9 cellular contexts compared by ENCODE assay signal in the genomic region with DNA sequence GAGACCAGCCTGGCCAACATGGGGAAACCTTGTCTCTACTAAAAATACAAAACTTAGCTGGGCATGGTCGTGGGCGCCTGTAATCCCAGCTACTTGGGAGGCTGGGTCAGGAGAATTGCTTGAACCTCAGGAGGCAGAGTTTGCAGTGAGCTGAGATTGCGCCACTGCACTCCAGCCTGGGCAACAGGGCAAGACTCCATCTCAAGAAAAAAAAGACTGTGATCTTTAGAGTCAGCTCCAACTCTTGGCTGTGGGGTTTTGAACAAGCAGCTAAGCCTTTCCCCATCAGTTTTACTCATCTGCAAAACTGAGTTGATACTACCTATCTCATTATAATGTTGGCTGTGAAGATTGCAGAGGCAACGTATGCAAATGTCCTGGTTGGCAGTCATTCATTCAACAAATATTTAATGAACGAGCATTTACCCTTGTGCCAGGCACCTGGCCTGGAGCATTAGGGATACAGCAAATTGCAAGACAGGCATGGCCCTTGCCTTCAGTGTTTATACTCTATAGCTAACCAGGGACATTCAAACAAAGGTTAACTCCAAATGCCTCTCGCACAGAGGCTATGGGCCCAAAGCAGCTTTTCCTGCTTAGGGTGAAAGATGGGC. TPM values are rescaled to one million over a fixed set of nuclear protein-coding genes. Genes with fewer than 3 reads are reported as not detected.
DNase-seq lines count a peak whose midpoint lies in the region; ATAC-seq and TF ChIP-seq lines count a peak whose summit lies in the region.
"Had no signal": no experiment of that assay in that cellular context is flagged by ENCODE, and none has a peak within 500 bp of the region (broad histone marks: within the 10 kb centered on the region; RNA-seq: fewer than 3 reads in every experiment).

No MANE protein-coding gene starts in this region.

- peaks cover 28 to 40% (median 32%) of the 10 kb centered on the region in 3 donors for H3K4me1 ChIP-seq in skeletal muscle tissue (ENCODE audit: control insufficient read depth in 3 of 3, insufficient read depth in 3 of 3, low read length in 3 of 3)

- H3K27ac ChIP-seq in skeletal muscle tissue (ENCODE audit: low read depth, low read length), result peak overlapping the region; percentile 97

- intact Hi-C loops in MCF 10A (cut with micrococcal nuclease), result loop anchor here (10.0 kb wide), 1 partner anchor 96 kb away; a partner anchor contains a TSS

- POLR2A ChIA-PET in MCF 10A (lab: Yijun Ruan, JAX), result interaction anchor here (1.1 to 4.2 kb wide), 7 partner anchors 8 to 230 kb away, joined by 4 to 60 read pairs (median 6); a partner anchor contains a TSS

- no peak for ATAC-seq in HG03571 (IDR thresholded peaks at IDR 0.05; ENCODE audit: unreplicated experiment)
- no peak for ATAC-seq in HG02970 (IDR thresholded peaks at IDR 0.05; ENCODE audit: low FRiP score, unreplicated experiment)
- no peak for ATAC-seq in HG03095 (IDR thresholded peaks at IDR 0.05; ENCODE audit: unreplicated experiment)

- H3K27me3 ChIP-seq in skeletal muscle tissue (ENCODE audit: control insufficient read depth in 3 of 3, insufficient read depth in 3 of 3, low read length in 3 of 3), result no peaks in the 10 kb centered on the region

- CTCF ChIA-PET in MCF 10A (lab: Yijun Ruan, JAX), result interaction anchor here (1.5 kb wide), 1 partner anchor 16 kb away, joined by 7 read pairs; no protein-coding TSS in a partner anchor

- H3K36me3 ChIP-seq in skeletal muscle tissue (ENCODE audit: control insufficient read depth in 3 of 3, insufficient read depth in 3 of 3, low read length in 3 of 3), result no peaks in the 10 kb centered on the region

- peak overlapping the region in 1 of 3 donors; percentile 12 for H3K4me3 ChIP-seq in skeletal muscle tissue (ENCODE audit: low read length in 3 of 3)

- peaks cover 56% of the 10 kb centered on the region for H3K4me1 Mint-ChIP-seq in T-helper 1 cell treated with Interleukin-12 subunit alpha and Interleukin-12 subunit beta and Interleukin-4 antibody, amounts not matched to agents 30 μg/mL and 1 μg/mL, for 36 hours (ENCODE audit: low read depth)
- peaks cover 22% of the 10 kb centered on the region for H3K4me1 Mint-ChIP-seq in MCF 10A (ENCODE audit: insufficient read depth, unreplicated experiment)

- DNase-seq in T-helper 1 cell, result no peak
- DNase-seq in NAMALWA (ENCODE audit: low spot score), result peak; percentile 51
- DNase-seq in MCF 10A (ENCODE audit: unreplicated experiment), result no peak
- DNase-seq: NCI-H226 had no signal

- peaks cover 2% of the 10 kb centered on the region for H3K9me3 Mint-ChIP-seq in T-helper 1 cell treated with Interleukin-12 subunit alpha and Interleukin-12 subunit beta and Interleukin-4 antibody, amounts not matched to agents 30 μg/mL and 1 μg/mL, for 36 hours
- H3K9me3 Mint-ChIP-seq in MCF 10A (ENCODE audit: unreplicated experiment), result no peaks in the 10 kb centered on the region

- no peaks in the 10 kb centered on the region for H3K9me3 ChIP-seq in skeletal muscle tissue (ENCODE audit: control insufficient read depth in 3 of 3, low read length in 3 of 3)

- H3K27ac Mint-ChIP-seq in T-helper 1 cell treated with Interleukin-12 subunit alpha and Interleukin-12 subunit beta and Interleukin-4 antibody, amounts not matched to agents 30 μg/mL and 1 μg/mL, for 36 hours, result peak overlapping the region; percentile 52
- H3K27ac Mint-ChIP-seq in MCF 10A (ENCODE audit: low read depth, unreplicated experiment), result peak overlapping the region; percentile 89

- peaks cover 8% of the 10 kb centered on the region for H3K36me3 Mint-ChIP-seq in T-helper 1 cell treated with Interleukin-12 subunit alpha and Interleukin-12 subunit beta and Interleukin-4 antibody, amounts not matched to agents 30 μg/mL and 1 μg/mL, for 36 hours (ENCODE audit: low read depth)
- H3K36me3 Mint-ChIP-seq in MCF 10A (ENCODE audit: insufficient read depth, unreplicated experiment), result peaks cover 13% of the 10 kb centered on the region

- TF ChIP-seq CTCF in MCF 10A (IDR thresholded peaks at IDR 0.05; ENCODE audit: unreplicated experiment), result no peak

- no peaks in the 10 kb centered on the region for H3K27me3 Mint-ChIP-seq in T-helper 1 cell treated with Interleukin-12 subunit alpha and Interleukin-12 subunit beta and Interleukin-4 antibody, amounts not matched to agents 30 μg/mL and 1 μg/mL, for 36 hours (ENCODE audit: low read depth)
- H3K27me3 Mint-ChIP-seq in MCF 10A (ENCODE audit: insufficient read depth, unreplicated experiment), result no peaks in the 10 kb centered on the region

- H3K9ac ChIP-seq in skeletal muscle tissue (ENCODE audit: low read depth in 1 of 3, low read length in 3 of 3), result peak overlapping the region in 2 of 3 donors; percentile 12 to 47

- H3K4me3 Mint-ChIP-seq in T-helper 1 cell treated with Interleukin-12 subunit alpha and Interleukin-12 subunit beta and Interleukin-4 antibody, amounts not matched to agents 30 μg/mL and 1 μg/mL, for 36 hours, result no peak overlapping the region
- H3K4me3 Mint-ChIP-seq in MCF 10A (ENCODE audit: unreplicated experiment), result no peak overlapping the region

- no TSS peak for BruUV-seq in MCF 10A (replicated peaks; lab: Mats Ljungman, UMichigan)

RNA-seq across cellular contexts. Expression of a gene that starts 37.9 kb away (rescaled TPM):
- 49.2 and 50.8 TPM in 2 replicates for total RNA-seq in MCF 10A (2022)
- total RNA-seq in skeletal muscle tissue, result 64.7 TPM
